1 cellular context compared by ENCODE assay signal in genomic region chr2:163778045-163778753, GRCh38.
A peak's percentile ranks its signal among the peaks of the same experiment; 100 is the strongest.
TF ChIP-seq lines count a peak whose summit lies in the region.

No MANE protein-coding gene starts in this region.

TF ChIP-seq in A549, 52 proteins besides CTCF, POLR2A, EP300 and RAD21 (continued from another document):
- TF ChIP-seq E2F6 (IDR thresholded peaks at IDR 0.05; ENCODE audit: borderline replicate concordance, low read depth) (0 out of 2 replicates have a peak, but pooled peaks have one; percentile 32), EHF (CRISPR knock-in tag; IDR thresholded peaks at IDR 0.05) (0 out of 2 replicates have a peak, but pooled peaks have one; percentile 25), JUNB (IDR thresholded peaks at IDR 0.05) (peak; percentile 95), FOSL2 (IDR thresholded peaks at IDR 0.05) (peak; percentile 82), FOSL2 (CRISPR knock-in tag; IDR thresholded peaks at IDR 0.05) (peak; percentile 91), CHD2 (IDR thresholded peaks at IDR 0.05; ENCODE audit: low read length, partially characterized antibody) (no peak), MAZ (IDR thresholded peaks at IDR 0.05; ENCODE audit: borderline replicate concordance, low read depth, low read length) (no peak), FOXS1 (CRISPR knock-in tag; IDR thresholded peaks at IDR 0.05) (no peak), HOXA7 (CRISPR knock-in tag; IDR thresholded peaks at IDR 0.05) (no peak), ZC3H11A (IDR thresholded peaks at IDR 0.05) (no peak), GATA3 (IDR thresholded peaks at IDR 0.05; ENCODE audit: borderline replicate concordance) (peak; percentile 94), CEBPB (IDR thresholded peaks at IDR 0.05) (peak; percentile 71 to 88), MAX (IDR thresholded peaks at IDR 0.05) (peak; percentile 91), CBX8 (IDR thresholded peaks at IDR 0.05) (no peak), JUN (IDR thresholded peaks at IDR 0.05) (peak; percentile 78 to 83; a peak in 4 of 5 replicates)
